7 cellular contexts compared by ENCODE assay signal in the genomic region with DNA sequence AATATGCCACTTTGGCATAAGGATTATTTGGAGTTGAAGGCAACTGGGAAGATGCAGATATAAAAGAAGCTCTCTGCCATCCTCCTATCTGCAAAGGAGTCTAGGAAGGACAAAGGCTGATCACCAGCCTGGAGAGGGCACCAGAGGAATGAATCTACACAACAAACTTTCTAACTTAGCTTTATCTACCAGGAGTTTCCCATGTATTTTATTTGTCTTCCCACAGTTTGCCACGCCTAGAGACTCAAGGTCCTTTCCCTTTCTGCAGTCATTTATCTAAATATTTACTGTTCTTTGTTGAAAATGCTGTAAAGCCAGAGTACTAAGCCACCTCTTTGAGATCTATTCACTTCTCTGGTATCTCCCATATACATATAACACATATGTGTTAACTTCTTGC. TPM values are rescaled to one million over a fixed set of nuclear protein-coding genes. Genes with fewer than 3 reads are reported as not detected.
DNase-seq lines count a peak whose midpoint lies in the region; ATAC-seq and TF ChIP-seq lines count a peak whose summit lies in the region.

No MANE protein-coding gene starts in this region.

- H3K9me3 ChIP-seq in prostate gland: no peaks in the 10 kb centered on the region

- no peak overlapping the region for H3K27ac Mint-ChIP-seq in activated CD4-positive, alpha-beta memory T cell treated with anti-CD3 and anti-CD28 coated beads, Interleukin-2, amount 10 ng/mL, durations not matched to agents 7 days and 5 days
- no peak overlapping the region for H3K27ac Mint-ChIP-seq in naive thymus-derived CD8-positive, alpha-beta T cell

- 27% methylated on average over 1 of the region's 1 CpG for WGBS in prostate gland

- H3K36me3 ChIP-seq in prostate gland: no peaks in the 10 kb centered on the region

- DNase-seq in NCI-H526 treated with DMSO at 0.1 percent for 48 hours (lab: John Stamatoyannopoulos, UW) (peak; percentile 46), prostate gland (ENCODE audit: low spot score) (peak; percentile 71)
- no peak for DNase-seq in activated CD4-positive, alpha-beta memory T cell treated with anti-CD3 and anti-CD28 coated beads, Interleukin-2, amount 10 ng/mL, durations not matched to agents 7 days and 5 days
- no peak for DNase-seq in naive thymus-derived CD8-positive, alpha-beta T cell

- no peak overlapping the region for H3K4me3 ChIP-seq in prostate gland

- peaks cover 4% of the 10 kb centered on the region for H3K4me1 ChIP-seq in prostate gland (replicated peaks)

- 0 out of 2 replicates have a peak, but pooled peaks have one; percentile 4 for TF ChIP-seq CTCF in GM12874 (IDR thresholded peaks at IDR 0.05; ENCODE audit: insufficient read depth, low read depth, low read length)
- TF ChIP-seq CTCF in prostate gland (IDR thresholded peaks at IDR 0.05): peak in 3 of 4 experiments; percentile 46 to 73 (median 56)

- CTCF ChIA-PET in activated CD4-positive, alpha-beta memory T cell treated with anti-CD3 and anti-CD28 coated beads, Interleukin-2, amount 10 ng/mL, durations not matched to agents 7 days and 5 days (lab: Charles Lee): interaction anchor here (0.7 to 1.6 kb wide), 6 partner anchors 10 to 1163 kb away, joined by 3 to 5 read pairs (median 3); no protein-coding TSS in a partner anchor

- H3K4me3 Mint-ChIP-seq in activated CD4-positive, alpha-beta memory T cell treated with anti-CD3 and anti-CD28 coated beads, Interleukin-2, amount 10 ng/mL, durations not matched to agents 7 days and 5 days: no peak overlapping the region
- H3K4me3 Mint-ChIP-seq in naive thymus-derived CD8-positive, alpha-beta T cell: no peak overlapping the region

- ATAC-seq in esophagus mucosa (peak; percentile 55), HG02588 (IDR thresholded peaks at IDR 0.05; ENCODE audit: unreplicated experiment) (no peak)
- ATAC-seq in naive thymus-derived CD8-positive, alpha-beta T cell: no peak

- no peak for TF ChIP-seq POLR2A in prostate gland (IDR thresholded peaks at IDR 0.05)

- peaks cover 20% of the 10 kb centered on the region for H3K27me3 Mint-ChIP-seq in activated CD4-positive, alpha-beta memory T cell treated with anti-CD3 and anti-CD28 coated beads, Interleukin-2, amount 10 ng/mL, durations not matched to agents 7 days and 5 days
- H3K27me3 Mint-ChIP-seq in naive thymus-derived CD8-positive, alpha-beta T cell: peaks cover 0 to 5% (median 1%) of the 10 kb centered on the region in 5 donors

- no peaks in the 10 kb centered on the region for H3K27me3 ChIP-seq in prostate gland (replicated peaks; ENCODE audit: insufficient read depth)

- H3K27ac ChIP-seq in prostate gland: peak overlapping the region; percentile 61 to 69

- H3K36me3 Mint-ChIP-seq in activated CD4-positive, alpha-beta memory T cell treated with anti-CD3 and anti-CD28 coated beads, Interleukin-2, amount 10 ng/mL, durations not matched to agents 7 days and 5 days (ENCODE audit: low read depth): no peaks in the 10 kb centered on the region
- H3K36me3 Mint-ChIP-seq in naive thymus-derived CD8-positive, alpha-beta T cell: no peaks in the 10 kb centered on the region

- no peaks in the 10 kb centered on the region for H3K4me1 Mint-ChIP-seq in activated CD4-positive, alpha-beta memory T cell treated with anti-CD3 and anti-CD28 coated beads, Interleukin-2, amount 10 ng/mL, durations not matched to agents 7 days and 5 days
- no peaks in the 10 kb centered on the region for H3K4me1 Mint-ChIP-seq in naive thymus-derived CD8-positive, alpha-beta T cell

- POLR2A ChIA-PET in activated CD4-positive, alpha-beta memory T cell treated with anti-CD3 and anti-CD28 coated beads, Interleukin-2, amount 10 ng/mL, durations not matched to agents 7 days and 5 days (lab: Charles Lee): interaction anchor here (1.1 kb wide), 1 partner anchor 9 kb away, joined by 4 read pairs; no protein-coding TSS in a partner anchor
- POLR2A ChIA-PET in naive thymus-derived CD8-positive, alpha-beta T cell (lab: Charles Lee): interaction anchor here (0.5 kb wide), 1 partner anchor 115 kb away, joined by 3 read pairs; no protein-coding TSS in a partner anchor

- no peaks in the 10 kb centered on the region for H3K9me3 Mint-ChIP-seq in activated CD4-positive, alpha-beta memory T cell treated with anti-CD3 and anti-CD28 coated beads, Interleukin-2, amount 10 ng/mL, durations not matched to agents 7 days and 5 days
- H3K9me3 Mint-ChIP-seq in naive thymus-derived CD8-positive, alpha-beta T cell: no peaks in the 10 kb centered on the region

- intact Hi-C loops in prostate gland (cut with DNase I): loop anchor here (10.0 kb wide), 1 partner anchor 87 kb away; no protein-coding TSS in a partner anchor

RNA-seq across cellular contexts. Expression of a gene that starts 32.2 kb away (rescaled TPM):
- 0.40 TPM for total RNA-seq in esophagus mucosa
- 10 to 100 TPM; 26.2 to 28.3 TPM for total RNA-seq in prostate gland
- total RNA-seq in activated CD4-positive, alpha-beta memory T cell treated with anti-CD3 and anti-CD28 coated beads, Interleukin-2, amount 10 ng/mL, durations not matched to agents 7 days and 5 days: under 1 TPM; 0.08 to 0.13 TPM
- total RNA-seq in naive thymus-derived CD8-positive, alpha-beta T cell: not detected
- polyA plus RNA-seq in naive thymus-derived CD8-positive, alpha-beta T cell: not detected

RNA-seq across cellular contexts. Expression of a gene that starts 46.1 kb away (rescaled TPM):
- total RNA-seq in esophagus mucosa (17.4 TPM), prostate gland (10 to 100 TPM; 42.3 to 57.7 TPM)
- 10 to 100 TPM; 18.9 to 19.3 TPM for total RNA-seq in activated CD4-positive, alpha-beta memory T cell treated with anti-CD3 and anti-CD28 coated beads, Interleukin-2, amount 10 ng/mL, durations not matched to agents 7 days and 5 days
- 10 to 100 TPM; 17.6 to 17.9 TPM for total RNA-seq in naive thymus-derived CD8-positive, alpha-beta T cell
- 10 to 100 TPM; 16.4 to 18.9 (median 18.5) TPM for polyA plus RNA-seq in naive thymus-derived CD8-positive, alpha-beta T cell

Comparison
In these comparisons a context has a peak if more than half of its experiments do, and no peak if none do; other contexts are left out.
1. DNase-seq: peak in NCI-H526 treated with DMSO at 0.1 percent for 48 hours (single experiment) and prostate gland (single experiment); none in activated CD4-positive, alpha-beta memory T cell treated with anti-CD3 and anti-CD28 coated beads, Interleukin-2, amount 10 ng/mL, durations not matched to agents 7 days and 5 days (single experiment) and naive thymus-derived CD8-positive, alpha-beta T cell (0 of 10).
2. RNA of a gene that starts 32.2 kb away (total RNA-seq): 26.2 to 28.3 TPM in prostate gland; 0.40 TPM in esophagus mucosa (single experiment), 0.08 to 0.13 TPM in activated CD4-positive, alpha-beta memory T cell treated with anti-CD3 and anti-CD28 coated beads, Interleukin-2, amount 10 ng/mL, durations not matched to agents 7 days and 5 days and not detected in naive thymus-derived CD8-positive, alpha-beta T cell; every median in the first group is over 10 times any median in the second.